Comparison of ENCODE assay signal across 11 cellular contexts in genomic region chr14:24145219-24145618, GRCh38. TPM values are rescaled to one million over a fixed set of nuclear protein-coding genes. Genes with fewer than 3 reads are reported as not detected.
A peak's percentile ranks its signal among the peaks of the same experiment; 100 is the strongest.
DNase-seq lines count a peak whose midpoint lies in the region; ATAC-seq and TF ChIP-seq lines count a peak whose summit lies in the region.
"Had no signal": no experiment of that assay in that cellular context is flagged by ENCODE, and none has a peak within 500 bp of the region (broad histone marks: within the 10 kb centered on the region; RNA-seq: fewer than 3 reads in every experiment).

No MANE protein-coding gene starts in this region.

- H3K9me2 ChIP-seq in MM.1S (replicated peaks; ENCODE audit: insufficient read depth, low read length) = no peaks in the 10 kb centered on the region

- TF ChIP-seq CTCF in MM.1S (IDR thresholded peaks at IDR 0.05; ENCODE audit: low read length) (no peak), neutrophil (IDR thresholded peaks at IDR 0.05) (no peak)

- H3K9ac ChIP-seq in MM.1S (ENCODE audit: low read length) = peak overlapping the region; percentile 84; the same call in 1 of the 2 replicates

- peak overlapping the region; percentile 98 to 100 (median 100) for H3K4me3 Mint-ChIP-seq in CD4-positive, CD25-positive, alpha-beta regulatory T cell
- peak overlapping the region; percentile 98 for H3K4me3 Mint-ChIP-seq in dendritic cell treated with granulocyte-macrophage colony-stimulating factor and Interleukin-4, amounts not matched to agents 40 ng/mL and 50 ng/mL, for 4 days

- H3K27me3 ChIP-seq in CD4-positive, CD25-positive, alpha-beta regulatory T cell (ENCODE audit: control insufficient read depth, insufficient read depth, low read length) = no peaks in the 10 kb centered on the region
- H3K27me3 ChIP-seq in MM.1S (replicated peaks; ENCODE audit: insufficient read depth, low read length) (no peaks in the 10 kb centered on the region), neutrophil (no peaks in the 10 kb centered on the region)

- H3K4me3 ChIP-seq in CD4-positive, CD25-positive, alpha-beta regulatory T cell (ENCODE audit: low read depth, low read length) = peak overlapping the region; percentile 96
- H3K4me3 ChIP-seq in MM.1S (ENCODE audit: low read length) (peak overlapping the region; percentile 87), neutrophil (ENCODE audit: low read depth in 1 of 2, low read length in 1 of 2) (peak overlapping the region in 1 of 2 experiments; percentile 99)

- ATAC-seq in CD4-positive, CD25-positive, alpha-beta regulatory T cell (ENCODE audit: low read depth in 2 of 2) = no peak
- no peak for ATAC-seq in GM18858 (IDR thresholded peaks at IDR 0.05; ENCODE audit: unreplicated experiment)

- no peaks in the 10 kb centered on the region for H3K9me3 ChIP-seq in CD4-positive, CD25-positive, alpha-beta regulatory T cell (ENCODE audit: control insufficient read depth in 2 of 2, low read length in 2 of 2)
- H3K9me3 ChIP-seq in MM.1S (replicated peaks; ENCODE audit: insufficient read depth, low read length) (no peaks in the 10 kb centered on the region), neutrophil (no peaks in the 10 kb centered on the region)

- peak overlapping the region; percentile 55 to 98 (median 90) for H3K27ac Mint-ChIP-seq in CD4-positive, CD25-positive, alpha-beta regulatory T cell
- peak overlapping the region; percentile 91 for H3K27ac Mint-ChIP-seq in dendritic cell treated with granulocyte-macrophage colony-stimulating factor and Interleukin-4, amounts not matched to agents 40 ng/mL and 50 ng/mL, for 4 days

- peaks cover 0 to 76% (median 40%) of the 10 kb centered on the region in 4 donors for H3K4me1 Mint-ChIP-seq in CD4-positive, CD25-positive, alpha-beta regulatory T cell
- peaks cover 69% of the 10 kb centered on the region for H3K4me1 Mint-ChIP-seq in dendritic cell treated with granulocyte-macrophage colony-stimulating factor and Interleukin-4, amounts not matched to agents 40 ng/mL and 50 ng/mL, for 4 days (ENCODE audit: low read depth)

- peaks cover 59% of the 10 kb centered on the region for H3K4me1 ChIP-seq in CD4-positive, CD25-positive, alpha-beta regulatory T cell (ENCODE audit: control insufficient read depth, insufficient read depth, low read length, poor library complexity, severe bottlenecking)
- H3K4me1 ChIP-seq in MM.1S (ENCODE audit: low read length) (peaks cover 11% of the 10 kb centered on the region), neutrophil (ENCODE audit: control insufficient read depth in 1 of 2, insufficient read depth in 1 of 2, low read depth in 1 of 2, low read length in 1 of 2) (peaks cover 52 to 53% of the 10 kb centered on the region in 2 experiments)

- H3K9me3 Mint-ChIP-seq in CD4-positive, CD25-positive, alpha-beta regulatory T cell = no peaks in the 10 kb centered on the region
- no peaks in the 10 kb centered on the region for H3K9me3 Mint-ChIP-seq in dendritic cell treated with granulocyte-macrophage colony-stimulating factor and Interleukin-4, amounts not matched to agents 40 ng/mL and 50 ng/mL, for 4 days

- H2AFZ ChIP-seq in MM.1S (ENCODE audit: low read length) = no peak overlapping the region

- H3K27me3 Mint-ChIP-seq in CD4-positive, CD25-positive, alpha-beta regulatory T cell = no peaks in the 10 kb centered on the region
- H3K27me3 Mint-ChIP-seq in dendritic cell treated with granulocyte-macrophage colony-stimulating factor and Interleukin-4, amounts not matched to agents 40 ng/mL and 50 ng/mL, for 4 days = no peaks in the 10 kb centered on the region

- peaks cover 52% of the 10 kb centered on the region for H3K79me2 ChIP-seq in MM.1S (ENCODE audit: low read length)

- peak overlapping the region; percentile 92 for H3K27ac ChIP-seq in CD4-positive, CD25-positive, alpha-beta regulatory T cell (ENCODE audit: insufficient read depth, low read length, poor library complexity, severe bottlenecking)
- H3K27ac ChIP-seq in MM.1S (ENCODE audit: low read length) (no peak overlapping the region), neutrophil (peak overlapping the region; percentile 97)

- peak overlapping the region; percentile 81 for H3K4me2 ChIP-seq in MM.1S (ENCODE audit: low read depth, low read length)

- H3K36me3 ChIP-seq in CD4-positive, CD25-positive, alpha-beta regulatory T cell (ENCODE audit: control insufficient read depth, insufficient read depth, low read length) = peaks cover 24% of the 10 kb centered on the region
- H3K36me3 ChIP-seq in MM.1S (replicated peaks; ENCODE audit: insufficient read depth, low read length) = no peaks in the 10 kb centered on the region
- peaks cover 18% of the 10 kb centered on the region for H3K36me3 ChIP-seq in neutrophil

- H3F3A ChIP-seq in MM.1S (ENCODE audit: insufficient read depth, low read length) = peaks cover 10% of the 10 kb centered on the region

- H3K36me3 Mint-ChIP-seq in CD4-positive, CD25-positive, alpha-beta regulatory T cell = peaks cover 8% of the 10 kb centered on the region
- H3K36me3 Mint-ChIP-seq in dendritic cell treated with granulocyte-macrophage colony-stimulating factor and Interleukin-4, amounts not matched to agents 40 ng/mL and 50 ng/mL, for 4 days (ENCODE audit: low read depth) = peaks cover 84% of the 10 kb centered on the region

- DNase-seq in CD4-positive, CD25-positive, alpha-beta regulatory T cell = no peak
- DNase-seq in MM.1S = no peak
- no peak for DNase-seq in LoVo (ENCODE audit: low spot score)
- no peak for DNase-seq in GM03348 (ENCODE audit: low spot score)
- no peak for DNase-seq in RKO (ENCODE audit: low spot score)
- DNase-seq: activated CD8-positive, alpha-beta memory T cell treated with anti-CD3 and anti-CD28 coated beads, Interleukin-2, amount 50 U/mL, for 48 hours; NCI-H524 treated with DMSO at 0.1 percent for 48 hours; stimulated activated CD4-positive, alpha-beta T cell treated with anti-CD3 and anti-CD28 coated beads, Interleukin-4, amount 100 ng/mL, for 1 hour had no signal

- H4K20me1 ChIP-seq in MM.1S (ENCODE audit: insufficient read depth, low read length) = no peaks in the 10 kb centered on the region

- intact Hi-C loops in dendritic cell treated with granulocyte-macrophage colony-stimulating factor and Interleukin-4, amounts not matched to agents 40 ng/mL and 50 ng/mL, for 4 days (cut with micrococcal nuclease) = no loop called here

RNA-seq across cellular contexts. Expression of gene PSME2, which starts 1.2 kb away (rescaled TPM):
- total RNA-seq in CD4-positive, CD25-positive, alpha-beta regulatory T cell = 167 TPM
- polyA plus RNA-seq in CD4-positive, CD25-positive, alpha-beta regulatory T cell = 100 to 1,000 TPM; 346 to 603 (median 466) TPM

RNA-seq across cellular contexts. Expression of gene RNF31, which starts 2.1 kb away (rescaled TPM):
- 82.4 TPM for total RNA-seq in CD4-positive, CD25-positive, alpha-beta regulatory T cell
- 10 to 100 TPM; 35.9 to 55.9 (median 41.1) TPM for polyA plus RNA-seq in CD4-positive, CD25-positive, alpha-beta regulatory T cell

RNA-seq across cellular contexts. Expression of gene EMC9, which starts 3.8 kb away (rescaled TPM):
- 11.7 TPM for total RNA-seq in CD4-positive, CD25-positive, alpha-beta regulatory T cell
- polyA plus RNA-seq in CD4-positive, CD25-positive, alpha-beta regulatory T cell = 10 to 100 TPM; 10.7 to 22.5 (median 13.4) TPM

RNA-seq across cellular contexts. Expression of gene PSME1, which starts 9.2 kb away (rescaled TPM):
- total RNA-seq in CD4-positive, CD25-positive, alpha-beta regulatory T cell = 294 TPM
- 1,000 to 10,000 TPM in 1 of 4 donors, 100 to 1,000 TPM in 3; 698 to 1,230 (median 866) TPM for polyA plus RNA-seq in CD4-positive, CD25-positive, alpha-beta regulatory T cell

RNA-seq across cellular contexts. Expression of gene FITM1, which starts 14.8 kb away (rescaled TPM):
- total RNA-seq in CD4-positive, CD25-positive, alpha-beta regulatory T cell = 1.1 TPM
- polyA plus RNA-seq in CD4-positive, CD25-positive, alpha-beta regulatory T cell = under 1 TPM in 3 of 4 donors, not detected in 1; 0.20 to 0.42 (median 0.24) TPM
